In genomic region chr11:95576149-95576851, GRCh38 we compare ENCODE assay signal across 23 cellular contexts.
DNase-seq lines count a peak whose midpoint lies in the region; ATAC-seq and TF ChIP-seq lines count a peak whose summit lies in the region.
"Had no signal": no experiment of that assay in that cellular context is flagged by ENCODE, and none has a peak within 500 bp of the region (broad histone marks: within the 10 kb centered on the region; RNA-seq: fewer than 3 reads in every experiment).

No MANE protein-coding gene starts in this region.

- H3K9me3 ChIP-seq in left ventricle myocardium inferior (replicated peaks) (no peaks in the 10 kb centered on the region), osteoblast (ENCODE audit: low read depth, low read length) (no peaks in the 10 kb centered on the region), HAP-1 (no peaks in the 10 kb centered on the region)
- H3K9me3 ChIP-seq: Peyer's patch, SJCRH30 had no signal

- intact Hi-C loops in left ventricle myocardium inferior (cut with micrococcal nuclease) (no loop called here), Right ventricle myocardium superior (cut with DNase I) (no loop called here)

- H3K27ac ChIP-seq in left ventricle myocardium inferior (replicated peaks): peak overlapping the region; percentile 56
- H3K27ac ChIP-seq in osteoblast (ENCODE audit: low read depth, low read length): no peak overlapping the region
- H3K27ac ChIP-seq: Peyer's patch, SJCRH30, WERI-Rb-1 had no signal

- no peaks in the 10 kb centered on the region for H4K20me1 ChIP-seq in osteoblast (ENCODE audit: insufficient read depth, low read length)

- H2AFZ ChIP-seq in osteoblast (ENCODE audit: low read length): peak overlapping the region; percentile 13

- in situ Hi-C loops in HAP-1 (cut with MboI; ENCODE audit: low sequenced_read_pairs): no loop called here

- no peaks in the 10 kb centered on the region for H3K27me3 ChIP-seq in left ventricle myocardium inferior (ENCODE audit: low read depth)
- H3K27me3 ChIP-seq in osteoblast (ENCODE audit: insufficient read depth, low read length): no peaks in the 10 kb centered on the region
- peaks cover 8% of the 10 kb centered on the region; the same call in 1 of the 2 replicates for H3K27me3 ChIP-seq in HAP-1 (ENCODE audit: low read depth)
- H3K27me3 ChIP-seq: Peyer's patch, SJCRH30 had no signal

- TF ChIP-seq CTCF in left ventricle myocardium inferior (IDR thresholded peaks at IDR 0.05; ENCODE audit: borderline replicate concordance) (no peak), osteoblast (IDR thresholded peaks at IDR 0.05; ENCODE audit: extremely low read depth, low read depth, low read length) (no peak)

- H3K27ac Mint-ChIP-seq in stimulated activated memory B cell treated with anti-CD40 and anti-IgM and Interleukin-4, amounts not matched to agents 10 μg/mL and 1 μg/mL and 100 μg/mL, for 72 hours: no peak overlapping the region
- H3K27ac Mint-ChIP-seq in activated naive CD8-positive, alpha-beta T cell treated with anti-CD3 and anti-CD28 coated beads for 36 hours: no peak overlapping the region
- H3K27ac Mint-ChIP-seq: activated T-cell treated with anti-CD3 and anti-CD28 coated beads, Interleukin-2, amount 50 U/mL, for 24 hours; CD4-positive, alpha-beta T cell; effector memory CD8-positive, alpha-beta T cell; immature natural killer cell had no signal

- H3K4me1 ChIP-seq in left ventricle myocardium inferior: no peaks in the 10 kb centered on the region
- H3K4me1 ChIP-seq in osteoblast (ENCODE audit: insufficient read depth, low read length): peaks cover 28% of the 10 kb centered on the region
- H3K4me1 ChIP-seq in HAP-1: no peaks in the 10 kb centered on the region
- H3K4me1 ChIP-seq: Peyer's patch, SJCRH30 had no signal

- no peak for ATAC-seq in Right ventricle myocardium superior (ENCODE audit: poor library complexity)
- ATAC-seq in esophagus mucosa: peak; percentile 27
- ATAC-seq in stimulated activated memory B cell treated with anti-CD40 and anti-IgM and Interleukin-4, amounts not matched to agents 10 μg/mL and 1 μg/mL and 100 μg/mL, for 72 hours: no peak
- ATAC-seq: effector memory CD8-positive, alpha-beta T cell had no signal

- H3K27me3 Mint-ChIP-seq in stimulated activated memory B cell treated with anti-CD40 and anti-IgM and Interleukin-4, amounts not matched to agents 10 μg/mL and 1 μg/mL and 100 μg/mL, for 72 hours: no peaks in the 10 kb centered on the region
- peaks cover 7% of the 10 kb centered on the region for H3K27me3 Mint-ChIP-seq in activated naive CD8-positive, alpha-beta T cell treated with anti-CD3 and anti-CD28 coated beads for 36 hours
- H3K27me3 Mint-ChIP-seq: activated T-cell treated with anti-CD3 and anti-CD28 coated beads, Interleukin-2, amount 50 U/mL, for 24 hours; CD4-positive, alpha-beta T cell had no signal

- H3K36me3 Mint-ChIP-seq in stimulated activated memory B cell treated with anti-CD40 and anti-IgM and Interleukin-4, amounts not matched to agents 10 μg/mL and 1 μg/mL and 100 μg/mL, for 72 hours: no peaks in the 10 kb centered on the region
- H3K36me3 Mint-ChIP-seq in activated naive CD8-positive, alpha-beta T cell treated with anti-CD3 and anti-CD28 coated beads for 36 hours: no peaks in the 10 kb centered on the region
- H3K36me3 Mint-ChIP-seq: immature natural killer cell had no signal

- peaks cover 11% of the 10 kb centered on the region for H3K4me1 Mint-ChIP-seq in stimulated activated memory B cell treated with anti-CD40 and anti-IgM and Interleukin-4, amounts not matched to agents 10 μg/mL and 1 μg/mL and 100 μg/mL, for 72 hours
- H3K4me1 Mint-ChIP-seq in activated naive CD8-positive, alpha-beta T cell treated with anti-CD3 and anti-CD28 coated beads for 36 hours: peaks cover 10% of the 10 kb centered on the region
- H3K4me1 Mint-ChIP-seq: immature natural killer cell had no signal

- H3K79me2 ChIP-seq in osteoblast (ENCODE audit: insufficient read depth, low read length): no peaks in the 10 kb centered on the region

- peaks cover 6% of the 10 kb centered on the region for H3K9me3 Mint-ChIP-seq in stimulated activated memory B cell treated with anti-CD40 and anti-IgM and Interleukin-4, amounts not matched to agents 10 μg/mL and 1 μg/mL and 100 μg/mL, for 72 hours
- peaks cover 8% of the 10 kb centered on the region for H3K9me3 Mint-ChIP-seq in activated naive CD8-positive, alpha-beta T cell treated with anti-CD3 and anti-CD28 coated beads for 36 hours
- H3K9me3 Mint-ChIP-seq: CD4-positive, alpha-beta T cell; effector memory CD8-positive, alpha-beta T cell had no signal

- H3K4me3 ChIP-seq in left ventricle myocardium inferior (no peak overlapping the region), osteoblast (ENCODE audit: insufficient read depth, low read length) (no peak overlapping the region), HAP-1 (no peak overlapping the region)
- H3K4me3 ChIP-seq: Peyer's patch, SJCRH30 had no signal

- H3K4me3 Mint-ChIP-seq in stimulated activated memory B cell treated with anti-CD40 and anti-IgM and Interleukin-4, amounts not matched to agents 10 μg/mL and 1 μg/mL and 100 μg/mL, for 72 hours: no peak overlapping the region
- H3K4me3 Mint-ChIP-seq in activated naive CD8-positive, alpha-beta T cell treated with anti-CD3 and anti-CD28 coated beads for 36 hours: no peak overlapping the region
- H3K4me3 Mint-ChIP-seq: activated T-cell treated with anti-CD3 and anti-CD28 coated beads, Interleukin-2, amount 50 U/mL, for 24 hours; CD4-positive, alpha-beta T cell; effector memory CD8-positive, alpha-beta T cell; immature natural killer cell had no signal

- H3K4me2 ChIP-seq in osteoblast (ENCODE audit: insufficient read depth, low read length): no peak overlapping the region

- H3K36me3 ChIP-seq in left ventricle myocardium inferior: no peaks in the 10 kb centered on the region
- H3K36me3 ChIP-seq in osteoblast (ENCODE audit: insufficient read depth, low read length): no peaks in the 10 kb centered on the region
- no peaks in the 10 kb centered on the region for H3K36me3 ChIP-seq in HAP-1 (replicated peaks)
- H3K36me3 ChIP-seq: Peyer's patch, SJCRH30, WERI-Rb-1 had no signal

- DNase-seq in left ventricle myocardium inferior (no peak), Right ventricle myocardium superior (no peak), osteoblast (ENCODE audit: insufficient read length, low spot score, missing footprints) (no peak), HAP-1 (ENCODE audit: low spot score in 2 of 2) (no peak), DMS114 treated with DMSO at 0.1 percent for 48 hours (lab: John Stamatoyannopoulos, UW; ENCODE audit: unreplicated experiment) (no peak)
- DNase-seq in activated naive CD8-positive, alpha-beta T cell treated with anti-CD3 and anti-CD28 coated beads for 36 hours: no peak
- DNase-seq: activated CD4-positive, alpha-beta T cell treated with anti-CD3 and anti-CD28 coated beads for 48 hours; activated T-cell treated with anti-CD3 and anti-CD28 coated beads, Interleukin-2, amount 50 U/mL, for 24 hours; CD4-positive, alpha-beta T cell; effector memory CD8-positive, alpha-beta T cell; erythroblast; immature natural killer cell; NCI-H1105 treated with DMSO at 0.1 percent for 48 hours; NCI-H2029 treated with DMSO at 0.1 percent for 48 hours; NCI-H2227 treated with DMSO at 0.1 percent for 48 hours; NCI-H69; Peyer's patch; SJCRH30; stimulated activated CD4-positive, alpha-beta T cell treated with anti-CD3 and anti-CD28 coated beads, Interleukin-2, amount 100 ng/mL, for 24 hours; T1000; WERI-Rb-1 had no signal
